Comparison of ENCODE assay signal across 1 cellular context in genomic region chr6:50025258-50025657, GRCh38.
TF ChIP-seq lines count a peak whose summit lies in the region.

No MANE protein-coding gene starts in this region.

TF ChIP-seq in GM23338, 12 proteins besides CTCF, POLR2A, EP300 and RAD21:
- TF ChIP-seq ETS1 (IDR thresholded peaks at IDR 0.05) (no peak), STAT1 (IDR thresholded peaks at IDR 0.05; ENCODE audit: unreplicated experiment) (no peak), ZNF331 (CRISPR knock-in tag; IDR thresholded peaks at IDR 0.05; ENCODE audit: low read depth) (no peak), NANOG (IDR thresholded peaks at IDR 0.05; ENCODE audit: borderline replicate concordance) (no peak)
